In genomic region chr14:42541535-42542001, GRCh38 we compare ENCODE assay signal across 25 cellular contexts.
DNase-seq lines count a peak whose midpoint lies in the region; ATAC-seq, FAIRE-seq and TF ChIP-seq lines count a peak whose summit lies in the region.
"Had no signal": no experiment of that assay in that cellular context is flagged by ENCODE, and none has a peak within 500 bp of the region (broad histone marks: within the 10 kb centered on the region; RNA-seq: fewer than 3 reads in every experiment).

No MANE protein-coding gene starts in this region.

- no peak for TF ChIP-seq CTCF in fibroblast of pulmonary artery (IDR thresholded peaks at IDR 0.05; ENCODE audit: low read length, missing control alignments)

- H3K4me3 ChIP-seq in fibroblast of pulmonary artery (replicated peaks; ENCODE audit: low read depth, low read length) (no peak overlapping the region), skeletal muscle cell (ENCODE audit: low read depth, low read length) (no peak overlapping the region)
- H3K4me3 ChIP-seq: MG63, SJSA1, upper lobe of left lung had no signal

- H3K36me3 Mint-ChIP-seq in stimulated activated effector memory CD8-positive, alpha-beta T cell treated with anti-CD3 and anti-CD28 coated beads, Interleukin-12 subunit alpha, Interleukin-12 subunit beta, amount 100 ng/mL, for 72 hours, result no peaks in the 10 kb centered on the region
- H3K36me3 Mint-ChIP-seq in activated CD4-positive, alpha-beta memory T cell treated with anti-CD3 and anti-CD28 coated beads, Interleukin-2, amount 10 ng/mL, durations not matched to agents 7 days and 5 days (ENCODE audit: low read depth), result no peaks in the 10 kb centered on the region

- H3K27ac Mint-ChIP-seq in stimulated activated effector memory CD8-positive, alpha-beta T cell treated with anti-CD3 and anti-CD28 coated beads, Interleukin-12 subunit alpha, Interleukin-12 subunit beta, amount 100 ng/mL, for 72 hours, result no peak overlapping the region
- H3K27ac Mint-ChIP-seq in activated CD4-positive, alpha-beta memory T cell treated with anti-CD3 and anti-CD28 coated beads, Interleukin-2, amount 10 ng/mL, durations not matched to agents 7 days and 5 days, result no peak overlapping the region
- H3K27ac Mint-ChIP-seq: T-helper 17 cell had no signal

- POLR2A ChIA-PET in activated CD4-positive, alpha-beta memory T cell treated with anti-CD3 and anti-CD28 coated beads, Interleukin-2, amount 10 ng/mL, durations not matched to agents 7 days and 5 days (lab: Charles Lee), result no interaction called here

- no peak for FAIRE-seq in RCC 7860 (lab: Jason Lieb, UNC)
- FAIRE-seq: endothelial cell of umbilical vein, small intestine had no signal

- CTCF ChIA-PET in activated CD4-positive, alpha-beta memory T cell treated with anti-CD3 and anti-CD28 coated beads, Interleukin-2, amount 10 ng/mL, durations not matched to agents 7 days and 5 days (lab: Charles Lee), result no interaction called here

- DNase-seq in DMS 273 (lab: John Stamatoyannopoulos, UW; ENCODE audit: unreplicated experiment), result peak; percentile 25
- no peak for DNase-seq in DMS 273 treated with DMSO at 0.1 percent for 48 hours (lab: John Stamatoyannopoulos, UW)
- peak; percentile 5 for DNase-seq in RCC 7860 (ENCODE audit: low spot score)
- DNase-seq in fibroblast of pulmonary artery (ENCODE audit: low read depth), result peak; percentile 55
- DNase-seq in skeletal muscle cell (ENCODE audit: low read depth), result peak; percentile 90
- DNase-seq in stimulated activated effector memory CD8-positive, alpha-beta T cell treated with anti-CD3 and anti-CD28 coated beads, Interleukin-12 subunit alpha, Interleukin-12 subunit beta, amount 100 ng/mL, for 72 hours (ENCODE audit: low spot score in 2 of 2), result no peak
- DNase-seq in activated CD4-positive, alpha-beta memory T cell treated with anti-CD3 and anti-CD28 coated beads, Interleukin-2, amount 10 ng/mL, durations not matched to agents 7 days and 5 days, result no peak
- DNase-seq: activated CD4-positive, alpha-beta T cell treated with anti-CD3 and anti-CD28 coated beads, Interleukin-2, amount 50 U/mL, for 4 hours; activated gamma-delta T cell; amniotic stem cell; BE2C; Calu3; central memory CD4-positive, alpha-beta T cell; left colon; MG63; NCI-H1694 treated with DMSO at 0.1 percent for 48 hours; OCI-M1; small intestine; stimulated activated CD4-positive, alpha-beta T cell treated with anti-CD3 and anti-CD28 coated beads, Interleukin-4, amount 100 ng/mL, for 1 hour; T-helper 17 cell; upper lobe of left lung; WERI-Rb-1 had no signal

- H3K4me3 Mint-ChIP-seq in stimulated activated effector memory CD8-positive, alpha-beta T cell treated with anti-CD3 and anti-CD28 coated beads, Interleukin-12 subunit alpha, Interleukin-12 subunit beta, amount 100 ng/mL, for 72 hours, result no peak overlapping the region
- H3K4me3 Mint-ChIP-seq in activated CD4-positive, alpha-beta memory T cell treated with anti-CD3 and anti-CD28 coated beads, Interleukin-2, amount 10 ng/mL, durations not matched to agents 7 days and 5 days, result no peak overlapping the region
- H3K4me3 Mint-ChIP-seq: T-helper 17 cell had no signal

- no peaks in the 10 kb centered on the region for H3K27me3 Mint-ChIP-seq in activated CD4-positive, alpha-beta memory T cell treated with anti-CD3 and anti-CD28 coated beads, Interleukin-2, amount 10 ng/mL, durations not matched to agents 7 days and 5 days
- H3K27me3 Mint-ChIP-seq: T-helper 17 cell had no signal

- peaks cover 9% of the 10 kb centered on the region for H3K9me3 Mint-ChIP-seq in stimulated activated effector memory CD8-positive, alpha-beta T cell treated with anti-CD3 and anti-CD28 coated beads, Interleukin-12 subunit alpha, Interleukin-12 subunit beta, amount 100 ng/mL, for 72 hours
- peaks cover 2% of the 10 kb centered on the region for H3K9me3 Mint-ChIP-seq in activated CD4-positive, alpha-beta memory T cell treated with anti-CD3 and anti-CD28 coated beads, Interleukin-2, amount 10 ng/mL, durations not matched to agents 7 days and 5 days

- H3K4me1 Mint-ChIP-seq in stimulated activated effector memory CD8-positive, alpha-beta T cell treated with anti-CD3 and anti-CD28 coated beads, Interleukin-12 subunit alpha, Interleukin-12 subunit beta, amount 100 ng/mL, for 72 hours, result no peaks in the 10 kb centered on the region
- no peaks in the 10 kb centered on the region for H3K4me1 Mint-ChIP-seq in activated CD4-positive, alpha-beta memory T cell treated with anti-CD3 and anti-CD28 coated beads, Interleukin-2, amount 10 ng/mL, durations not matched to agents 7 days and 5 days
- H3K4me1 Mint-ChIP-seq: T-helper 17 cell had no signal

- ATAC-seq in stimulated activated effector memory CD8-positive, alpha-beta T cell treated with anti-CD3 and anti-CD28 coated beads, Interleukin-12 subunit alpha, Interleukin-12 subunit beta, amount 100 ng/mL, for 72 hours, result no peak
- ATAC-seq in GM18907 (IDR thresholded peaks at IDR 0.05; ENCODE audit: unreplicated experiment), result no peak
- ATAC-seq: left colon, T-helper 17 cell had no signal

Comparison
In these comparisons a context has a peak if more than half of its experiments do, and no peak if none do; other contexts are left out.
1. DNase-seq: peak in DMS 273 (single experiment), RCC 7860 (single experiment), fibroblast of pulmonary artery (single experiment) and skeletal muscle cell (single experiment); none in DMS 273 treated with DMSO at 0.1 percent for 48 hours (single experiment), stimulated activated effector memory CD8-positive, alpha-beta T cell treated with anti-CD3 and anti-CD28 coated beads, Interleukin-12 subunit alpha, Interleukin-12 subunit beta, amount 100 ng/mL, for 72 hours (0 of 2) and activated CD4-positive, alpha-beta memory T cell treated with anti-CD3 and anti-CD28 coated beads, Interleukin-2, amount 10 ng/mL, durations not matched to agents 7 days and 5 days (single experiment).